20 cellular contexts compared by ENCODE assay signal in genomic region chr18:77858331-77858730, GRCh38.
A peak's percentile ranks its signal among the peaks of the same experiment; 100 is the strongest.
DNase-seq lines count a peak whose midpoint lies in the region; ATAC-seq and TF ChIP-seq lines count a peak whose summit lies in the region.
"Had no signal": no experiment of that assay in that cellular context is flagged by ENCODE, and none has a peak within 500 bp of the region (broad histone marks: within the 10 kb centered on the region; RNA-seq: fewer than 3 reads in every experiment).

No MANE protein-coding gene starts in this region.

- H3K36me3 Mint-ChIP-seq in neural progenitor cell: no peaks in the 10 kb centered on the region
- H3K36me3 Mint-ChIP-seq: CD8-positive, alpha-beta T cell had no signal

- 74% methylated on average over 5 of the region's 5 CpGs; no CpG with 5 or more reads in 1 of the 2 donors for WGBS in transverse colon (ENCODE audit: low coverage in 1 of 2), 2 donors

- H3K9me2 ChIP-seq in OCI-LY7 (ENCODE audit: insufficient read depth, low read length): no peaks in the 10 kb centered on the region

- H3K9ac ChIP-seq in neural progenitor cell: no peak overlapping the region

- H3K4me3 Mint-ChIP-seq in neural progenitor cell: no peak overlapping the region
- H3K4me3 Mint-ChIP-seq: activated CD4-positive, alpha-beta memory T cell treated with anti-CD3 and anti-CD28 coated beads, Interleukin-2, amount 10 ng/mL, durations not matched to agents 7 days and 5 days; activated naive CD4-positive, alpha-beta T cell treated with anti-CD3 and anti-CD28 coated beads for 36 hours; CD8-positive, alpha-beta T cell; WTC11 had no signal

- CTCF ChIA-PET in OCI-LY7 (lab: Charles Lee; ENCODE audit: unreplicated experiment): no interaction called here

- H3K27ac ChIP-seq in neural progenitor cell (no peak overlapping the region), transverse colon (no peak overlapping the region), OCI-LY7 (ENCODE audit: low read depth, low read length, poor library complexity, severe bottlenecking) (no peak overlapping the region)
- H3K27ac ChIP-seq: dorsolateral prefrontal cortex had no signal

- H2AFZ ChIP-seq in neural progenitor cell (replicated peaks) (no peak overlapping the region), OCI-LY7 (ENCODE audit: low read length) (no peak overlapping the region)

- H3K79me2 ChIP-seq in neural progenitor cell (ENCODE audit: low read depth): no peaks in the 10 kb centered on the region
- no peaks in the 10 kb centered on the region for H3K79me2 ChIP-seq in OCI-LY7 (ENCODE audit: insufficient read depth, low read depth, low read length)

- DNase-seq in NCI-H1417 (lab: John Stamatoyannopoulos, UW) (peak; percentile 60 to 100 (median 97)), NCI-H2081 (lab: John Stamatoyannopoulos, UW) (peak; percentile 74 to 88), NCI-H69 (lab: John Stamatoyannopoulos, UW) (peak; percentile 83), neural progenitor cell (ENCODE audit: low spot score) (no peak), GF-D8 (lab: John Stamatoyannopoulos, UW) (no peak), transverse colon (no peak), OCI-LY7 (ENCODE audit: low spot score) (no peak)
- DNase-seq: activated CD4-positive, alpha-beta memory T cell treated with anti-CD3 and anti-CD28 coated beads, Interleukin-2, amount 10 ng/mL, durations not matched to agents 7 days and 5 days; activated naive CD4-positive, alpha-beta T cell treated with anti-CD3 and anti-CD28 coated beads for 36 hours; CD8-positive, alpha-beta T cell; central memory CD4-positive, alpha-beta T cell; dorsolateral prefrontal cortex; foreskin fibroblast; Karpas-422; NK-92 treated with Interleukin-12 subunit alpha and Interleukin-12 subunit beta, amount 100 ng/mL, for 24 hours; nucleus accumbens had no signal

- H4K20me1 ChIP-seq in neural progenitor cell (ENCODE audit: low read depth) (no peaks in the 10 kb centered on the region), OCI-LY7 (ENCODE audit: insufficient read depth, low read length) (no peaks in the 10 kb centered on the region)

- no peak for TF ChIP-seq CTCF in neural progenitor cell (IDR thresholded peaks at IDR 0.05)
- no peak for TF ChIP-seq CTCF in transverse colon (IDR thresholded peaks at IDR 0.05)
- no peak for TF ChIP-seq CTCF in OCI-LY7 (conservative IDR thresholded peaks at IDR 0.05; ENCODE audit: low read length)

- peaks cover 22% of the 10 kb centered on the region for H3K4me1 Mint-ChIP-seq in neural progenitor cell
- H3K4me1 Mint-ChIP-seq: activated CD4-positive, alpha-beta memory T cell treated with anti-CD3 and anti-CD28 coated beads, Interleukin-2, amount 10 ng/mL, durations not matched to agents 7 days and 5 days; WTC11 had no signal

- H3K9me3 ChIP-seq in neural progenitor cell (ENCODE audit: low read depth) (no peaks in the 10 kb centered on the region), transverse colon (no peaks in the 10 kb centered on the region), OCI-LY7 (ENCODE audit: low read length) (no peaks in the 10 kb centered on the region)

- H3K36me3 ChIP-seq in neural progenitor cell: no peaks in the 10 kb centered on the region
- H3K36me3 ChIP-seq in transverse colon: no peaks in the 10 kb centered on the region
- no peaks in the 10 kb centered on the region for H3K36me3 ChIP-seq in OCI-LY7 (ENCODE audit: insufficient read depth, low read length)

- BruUV-seq in OCI-LY7 (replicated peaks; lab: Mats Ljungman, UMichigan): no TSS peak

- no peak overlapping the region for H3K4me2 ChIP-seq in neural progenitor cell
- no peak overlapping the region for H3K4me2 ChIP-seq in OCI-LY7 (ENCODE audit: low read length)

- in situ Hi-C loops in transverse colon (cut with MboI; ENCODE audit: low pct_ligation_motif_present in 1 of 4, low pct_unique_long_range_greater_than_20kb in 1 of 4, low sequenced_read_pairs in 3 of 4): no loop called here

- H3K27ac Mint-ChIP-seq in neural progenitor cell: peak overlapping the region; percentile 16
- H3K27ac Mint-ChIP-seq: activated CD4-positive, alpha-beta memory T cell treated with anti-CD3 and anti-CD28 coated beads, Interleukin-2, amount 10 ng/mL, durations not matched to agents 7 days and 5 days; activated naive CD4-positive, alpha-beta T cell treated with anti-CD3 and anti-CD28 coated beads for 36 hours; CD8-positive, alpha-beta T cell; WTC11 had no signal

- H3K9me3 Mint-ChIP-seq in neural progenitor cell: no peaks in the 10 kb centered on the region
- H3K9me3 Mint-ChIP-seq: activated CD4-positive, alpha-beta memory T cell treated with anti-CD3 and anti-CD28 coated beads, Interleukin-2, amount 10 ng/mL, durations not matched to agents 7 days and 5 days; CD8-positive, alpha-beta T cell had no signal

- no peak overlapping the region for H3K4me3 ChIP-seq in neural progenitor cell
- H3K4me3 ChIP-seq in transverse colon: no peak overlapping the region
- H3K4me3 ChIP-seq in OCI-LY7 (ENCODE audit: low read depth, low read length, poor library complexity, severe bottlenecking): no peak overlapping the region
- H3K4me3 ChIP-seq: dorsolateral prefrontal cortex had no signal

- H3K4me1 ChIP-seq in neural progenitor cell: no peaks in the 10 kb centered on the region
- no peaks in the 10 kb centered on the region for H3K4me1 ChIP-seq in transverse colon
- H3K4me1 ChIP-seq in OCI-LY7 (ENCODE audit: insufficient read depth, low read length, poor library complexity, severe bottlenecking): no peaks in the 10 kb centered on the region

- H3K27me3 ChIP-seq in neural progenitor cell: no peaks in the 10 kb centered on the region
- no peaks in the 10 kb centered on the region for H3K27me3 ChIP-seq in transverse colon

- no peak for TF ChIP-seq POLR2A in transverse colon (IDR thresholded peaks at IDR 0.05)

- intact Hi-C loops in transverse colon (cut with DNase I; ENCODE audit: low total_unique reads) (no loop called here), OCI-LY7 (cut with micrococcal nuclease; ENCODE audit: unreplicated experiment) (no loop called here)

- no peak for ATAC-seq in HG03460 (IDR thresholded peaks at IDR 0.05; ENCODE audit: unreplicated experiment)
- ATAC-seq: CD8-positive, alpha-beta T cell; HCT116; SK-N-SH treated with all-trans-retinoic acid at 6 μM for 48 hours; WTC11 had no signal

- no peaks in the 10 kb centered on the region for H3F3A ChIP-seq in neural progenitor cell (ENCODE audit: low read depth)

- H3K27me3 Mint-ChIP-seq in neural progenitor cell (ENCODE audit: insufficient read depth, low read depth): peaks cover 12% of the 10 kb centered on the region
- H3K27me3 Mint-ChIP-seq: activated CD4-positive, alpha-beta memory T cell treated with anti-CD3 and anti-CD28 coated beads, Interleukin-2, amount 10 ng/mL, durations not matched to agents 7 days and 5 days had no signal

- TF ChIP-seq EP300 in transverse colon (IDR thresholded peaks at IDR 0.05; ENCODE audit: low read depth): no peak

- POLR2A ChIA-PET in OCI-LY7 (lab: Charles Lee): no interaction called here

Comparison
In these comparisons a context has a peak if more than half of its experiments do, and no peak if none do; other contexts are left out.
1. DNase-seq: peak in NCI-H1417 (3 of 3), NCI-H2081 (2 of 2) and NCI-H69 (single experiment); none in neural progenitor cell (single experiment), GF-D8 (single experiment), transverse colon (single experiment) and OCI-LY7 (single experiment).